Comparison of ENCODE assay signal across 13 cellular contexts in genomic region chr5:169695919-169696490, GRCh38. TPM values are rescaled to one million over a fixed set of nuclear protein-coding genes. Genes with fewer than 3 reads are reported as not detected.
DNase-seq lines count a peak whose midpoint lies in the region; ATAC-seq and TF ChIP-seq lines count a peak whose summit lies in the region.
"Had no signal": no experiment of that assay in that cellular context is flagged by ENCODE, and none has a peak within 500 bp of the region (broad histone marks: within the 10 kb centered on the region; RNA-seq: fewer than 3 reads in every experiment).

No MANE protein-coding gene starts in this region.

- H3K9me2 ChIP-seq in PC-9 (ENCODE audit: insufficient read depth) = no peaks in the 10 kb centered on the region

- peaks cover 9% of the 10 kb centered on the region for H3K4me1 Mint-ChIP-seq in type B pancreatic cell (ENCODE audit: unreplicated experiment)

- in situ Hi-C loops in G401 (cut with HindIII; ENCODE audit: low sequenced_read_pairs) = no loop called here

- H3K36me3 Mint-ChIP-seq in type B pancreatic cell = no peaks in the 10 kb centered on the region

- DNase-seq in GM04504 (ENCODE audit: low read depth) (peak; percentile 98), PC-9 (peak; percentile 28 to 82), epidermal melanocyte (ENCODE audit: insufficient read length, low spot score) (peak; percentile 56), pulmonary artery endothelial cell (ENCODE audit: low read depth, low spot score) (peak; percentile 87), type B pancreatic cell (ENCODE audit: extremely low spot score, unreplicated experiment) (no peak), NCI-H1930 (lab: John Stamatoyannopoulos, UW) (no peak), G401 (ENCODE audit: low spot score) (no peak)
- DNase-seq in stimulated activated naive CD8-positive, alpha-beta T cell treated with anti-CD3 and anti-CD28 coated beads, Interleukin-15, Interleukin-2, amounts not matched to agents 100 U/mL and 50 U/mL, for 24 hours = no peak
- DNase-seq: activated T-cell treated with anti-CD3 and anti-CD28 coated beads, Interleukin-2, amount 50 U/mL, for 1 hour; effector CD4-positive, alpha-beta T cell; T-helper 1 cell had no signal

- H3K4me3 ChIP-seq in PC-9 = peak overlapping the region; percentile 21; the same call in 1 of the 2 replicates
- H3K4me3 ChIP-seq: prostate gland had no signal

- TF ChIP-seq CTCF in PC-9 (conservative IDR thresholded peaks at IDR 0.05) (no peak), type B pancreatic cell (conservative IDR thresholded peaks at IDR 0.05) (no peak)

- H3F3A ChIP-seq in PC-9 (ENCODE audit: insufficient read depth, low read depth) = peaks cover 28% of the 10 kb centered on the region

- intact Hi-C loops in PC-9 (cut with micrococcal nuclease; ENCODE audit: unreplicated experiment) = loop anchor here (10.0 kb wide), 1 partner anchor 719 kb away; no protein-coding TSS in a partner anchor

- no peak overlapping the region for H3K4me3 Mint-ChIP-seq in type B pancreatic cell
- H3K4me3 Mint-ChIP-seq: IgD-negative memory B cell had no signal

- BruUV-seq in PC-9 (replicated peaks; lab: Mats Ljungman, UMichigan) = no TSS peak

- H2AFZ ChIP-seq in PC-9 = peak overlapping the region; percentile 34

- no peaks in the 10 kb centered on the region for H3K9me3 ChIP-seq in PC-9 (ENCODE audit: insufficient read depth, low read depth)
- H3K9me3 ChIP-seq: prostate gland had no signal

- no peak for ATAC-seq in stimulated activated naive CD8-positive, alpha-beta T cell treated with anti-CD3 and anti-CD28 coated beads, Interleukin-15, Interleukin-2, amounts not matched to agents 100 U/mL and 50 U/mL, for 24 hours

- H3K79me2 ChIP-seq in PC-9 (ENCODE audit: low read depth) = no peaks in the 10 kb centered on the region

- no peaks in the 10 kb centered on the region for H3K9me3 Mint-ChIP-seq in type B pancreatic cell
- H3K9me3 Mint-ChIP-seq: IgD-negative memory B cell had no signal

- POLR2A ChIA-PET in PC-9 (lab: Charles Lee; ENCODE audit: unreplicated experiment) = interaction anchor here (0.8 kb wide), 1 partner anchor 456 kb away, joined by 11 read pairs; no protein-coding TSS in a partner anchor

- H4K20me1 ChIP-seq in PC-9 (ENCODE audit: insufficient read depth) = no peaks in the 10 kb centered on the region

- H3K27me3 ChIP-seq in PC-9 (ENCODE audit: insufficient read depth, low read depth) = no peaks in the 10 kb centered on the region

- CTCF ChIA-PET in PC-9 (lab: Charles Lee) = interaction anchor here (0.6 kb wide), 1 partner anchor 1143 kb away, joined by 3 read pairs; no protein-coding TSS in a partner anchor

- peaks cover 33% of the 10 kb centered on the region for H3K27me3 Mint-ChIP-seq in type B pancreatic cell
- H3K27me3 Mint-ChIP-seq: IgD-negative memory B cell had no signal

- no peaks in the 10 kb centered on the region for H3K36me3 ChIP-seq in PC-9 (ENCODE audit: low read depth)
- H3K36me3 ChIP-seq: prostate gland had no signal

- peak overlapping the region; percentile 50 for H3K4me2 ChIP-seq in PC-9

- peak overlapping the region; percentile 57 for H3K27ac ChIP-seq in PC-9
- H3K27ac ChIP-seq: prostate gland had no signal

- peaks cover 32% of the 10 kb centered on the region for H3K4me1 ChIP-seq in PC-9 (replicated peaks; ENCODE audit: insufficient read depth)
- H3K4me1 ChIP-seq: prostate gland had no signal

- no peak overlapping the region for H3K27ac Mint-ChIP-seq in type B pancreatic cell
- H3K27ac Mint-ChIP-seq: IgD-negative memory B cell had no signal

RNA-seq across cellular contexts. Expression of gene DOCK2, which starts 58.9 kb away (rescaled TPM):
- 0.18 and 0.41 TPM in 2 replicates for total RNA-seq in PC-9 (2021)
- 0.20 and 0.46 TPM in 2 replicates for total RNA-seq in pulmonary artery endothelial cell
- total RNA-seq in type B pancreatic cell (ENCODE audit: low replicate concordance) = 0.21 and 0.82 TPM in 2 replicates
- total RNA-seq in G401 (2014; rRNA removed; shearing (Covaris generic)) = not detected in 2 replicates

Comparison
In these comparisons a context has a peak if more than half of its experiments do, and no peak if none do; other contexts are left out.
1. DNase-seq: peak in GM04504 (single experiment), PC-9 (2 of 2), epidermal melanocyte (single experiment) and pulmonary artery endothelial cell (single experiment); none in type B pancreatic cell (single experiment), stimulated activated naive CD8-positive, alpha-beta T cell treated with anti-CD3 and anti-CD28 coated beads, Interleukin-15, Interleukin-2, amounts not matched to agents 100 U/mL and 50 U/mL, for 24 hours (single experiment), NCI-H1930 (0 of 2) and G401 (single experiment).